ENCODE assay signal across 13 cellular contexts in genomic region chr17:81888105-81888987, GRCh38. TPM values are rescaled to one million over a fixed set of nuclear protein-coding genes. Genes with fewer than 3 reads are reported as not detected.
DNase-seq lines count a peak whose midpoint lies in the region; ATAC-seq and TF ChIP-seq lines count a peak whose summit lies in the region.
"Had no signal": no experiment of that assay in that cellular context is flagged by ENCODE, and none has a peak within 500 bp of the region (broad histone marks: within the 10 kb centered on the region; RNA-seq: fewer than 3 reads in every experiment).

No MANE protein-coding gene starts in this region.

- no peak for ATAC-seq in natural killer cell treated with Interleukin-12 subunit alpha and Interleukin-12 subunit beta and Interleukin-15 and Interleukin-18, amount 100 ng/mL, for 72 hours

- H3K27me3 Mint-ChIP-seq in Calu3 (ENCODE audit: unreplicated experiment) = no peaks in the 10 kb centered on the region
- H3K27me3 Mint-ChIP-seq in activated T-helper 2 cell treated with anti-CD3 and anti-CD28 coated beads, Interferon-gamma antibody, Interleukin-2, Interleukin-4, amounts not matched to agents 10 μg/mL and 5 μg/mL and 100 μg/mL, durations not matched to agents 14 hours and 24 hours and 36 hours (ENCODE audit: low read depth) = no peaks in the 10 kb centered on the region
- H3K27me3 Mint-ChIP-seq in natural killer cell treated with Interleukin-12 subunit alpha and Interleukin-12 subunit beta and Interleukin-15 and Interleukin-18, amount 100 ng/mL, for 72 hours = no peaks in the 10 kb centered on the region

- H3K36me3 ChIP-seq in BE2C = peaks cover 72% of the 10 kb centered on the region

- H3K4me1 Mint-ChIP-seq in Calu3 (ENCODE audit: low read depth, unreplicated experiment) = no peaks in the 10 kb centered on the region
- H3K4me1 Mint-ChIP-seq in activated T-helper 2 cell treated with anti-CD3 and anti-CD28 coated beads, Interferon-gamma antibody, Interleukin-2, Interleukin-4, amounts not matched to agents 10 μg/mL and 5 μg/mL and 100 μg/mL, durations not matched to agents 14 hours and 24 hours and 36 hours (ENCODE audit: low read depth) = peaks cover 18% of the 10 kb centered on the region
- H3K4me1 Mint-ChIP-seq in natural killer cell treated with Interleukin-12 subunit alpha and Interleukin-12 subunit beta and Interleukin-15 and Interleukin-18, amount 100 ng/mL, for 72 hours (ENCODE audit: low read depth in 2 of 2) = peaks cover 16 to 39% of the 10 kb centered on the region in 2 donors

- DNase-seq in BE2C (peak; percentile 48), Calu3 (no peak), Kasumi-1 (lab: John Stamatoyannopoulos, UW) (no peak), NCI-H187 (lab: John Stamatoyannopoulos, UW) (no peak), dedifferentiated amniotic fluid mesenchymal stem cell (ENCODE audit: extremely low spot score) (no peak)
- no peak for DNase-seq in activated T-helper 2 cell treated with anti-CD3 and anti-CD28 coated beads, Interferon-gamma antibody, Interleukin-2, Interleukin-4, amounts not matched to agents 10 μg/mL and 5 μg/mL and 100 μg/mL, durations not matched to agents 14 hours and 24 hours and 36 hours (ENCODE audit: low spot score)
- DNase-seq in natural killer cell treated with Interleukin-12 subunit alpha and Interleukin-12 subunit beta and Interleukin-15 and Interleukin-18, amount 100 ng/mL, for 72 hours (ENCODE audit: low spot score) = no peak
- no peak for DNase-seq in activated CD4-positive, CD25-positive, alpha-beta regulatory T cell treated with anti-CD3 and anti-CD28 coated beads, Interleukin-2, amount 50 U/mL, for 72 hours
- DNase-seq: NCI-H1105 treated with DMSO at 0.1 percent for 48 hours, NCI-H2227 treated with DMSO at 0.1 percent for 48 hours had no signal

- peaks cover 28% of the 10 kb centered on the region for H3K4me1 ChIP-seq in BE2C

- BruUV-seq in Calu3 (replicated peaks; lab: Mats Ljungman, UMichigan) = no TSS peak

- H3K9me3 Mint-ChIP-seq in Calu3 (ENCODE audit: low read depth, unreplicated experiment) = no peaks in the 10 kb centered on the region
- H3K9me3 Mint-ChIP-seq in activated T-helper 2 cell treated with anti-CD3 and anti-CD28 coated beads, Interferon-gamma antibody, Interleukin-2, Interleukin-4, amounts not matched to agents 10 μg/mL and 5 μg/mL and 100 μg/mL, durations not matched to agents 14 hours and 24 hours and 36 hours = no peaks in the 10 kb centered on the region
- no peaks in the 10 kb centered on the region for H3K9me3 Mint-ChIP-seq in natural killer cell treated with Interleukin-12 subunit alpha and Interleukin-12 subunit beta and Interleukin-15 and Interleukin-18, amount 100 ng/mL, for 72 hours

- no peaks in the 10 kb centered on the region for H3K27me3 ChIP-seq in BE2C
- H3K27me3 ChIP-seq: BLaER1, tibial nerve had no signal

- H3K27ac Mint-ChIP-seq in Calu3 (ENCODE audit: unreplicated experiment) = peak overlapping the region; percentile 47
- peak overlapping the region; percentile 85 for H3K27ac Mint-ChIP-seq in activated T-helper 2 cell treated with anti-CD3 and anti-CD28 coated beads, Interferon-gamma antibody, Interleukin-2, Interleukin-4, amounts not matched to agents 10 μg/mL and 5 μg/mL and 100 μg/mL, durations not matched to agents 14 hours and 24 hours and 36 hours
- peak overlapping the region; percentile 36 to 70 for H3K27ac Mint-ChIP-seq in natural killer cell treated with Interleukin-12 subunit alpha and Interleukin-12 subunit beta and Interleukin-15 and Interleukin-18, amount 100 ng/mL, for 72 hours

- peaks cover 84% of the 10 kb centered on the region for H3K36me3 Mint-ChIP-seq in Calu3 (ENCODE audit: insufficient read depth, unreplicated experiment)
- peaks cover 71% of the 10 kb centered on the region for H3K36me3 Mint-ChIP-seq in activated T-helper 2 cell treated with anti-CD3 and anti-CD28 coated beads, Interferon-gamma antibody, Interleukin-2, Interleukin-4, amounts not matched to agents 10 μg/mL and 5 μg/mL and 100 μg/mL, durations not matched to agents 14 hours and 24 hours and 36 hours (ENCODE audit: low read depth)
- H3K36me3 Mint-ChIP-seq in natural killer cell treated with Interleukin-12 subunit alpha and Interleukin-12 subunit beta and Interleukin-15 and Interleukin-18, amount 100 ng/mL, for 72 hours = peaks cover 28% of the 10 kb centered on the region

- TF ChIP-seq CTCF in BE2C (IDR thresholded peaks at IDR 0.05; ENCODE audit: low read depth, low read length) = no peak
- no peak for TF ChIP-seq CTCF in Calu3 (IDR thresholded peaks at IDR 0.05; ENCODE audit: unreplicated experiment)

- H3K4me3 ChIP-seq in BE2C (ENCODE audit: low read depth, low read length) = no peak overlapping the region
- H3K4me3 ChIP-seq: BLaER1, tibial nerve had no signal

- H3K4me3 Mint-ChIP-seq in Calu3 (ENCODE audit: low read depth, unreplicated experiment) = peak overlapping the region; percentile 92
- peak overlapping the region; percentile 71 for H3K4me3 Mint-ChIP-seq in activated T-helper 2 cell treated with anti-CD3 and anti-CD28 coated beads, Interferon-gamma antibody, Interleukin-2, Interleukin-4, amounts not matched to agents 10 μg/mL and 5 μg/mL and 100 μg/mL, durations not matched to agents 14 hours and 24 hours and 36 hours (ENCODE audit: low read depth)
- H3K4me3 Mint-ChIP-seq in natural killer cell treated with Interleukin-12 subunit alpha and Interleukin-12 subunit beta and Interleukin-15 and Interleukin-18, amount 100 ng/mL, for 72 hours = peak overlapping the region; percentile 93

- intact Hi-C loops in Calu3 (cut with micrococcal nuclease; ENCODE audit: unreplicated experiment) = no loop called here
- intact Hi-C loops in activated T-helper 2 cell treated with anti-CD3 and anti-CD28 coated beads, Interferon-gamma antibody, Interleukin-2, Interleukin-4, amounts not matched to agents 10 μg/mL and 5 μg/mL and 100 μg/mL, durations not matched to agents 14 hours and 24 hours and 36 hours (cut with micrococcal nuclease) = no loop called here

- CTCF ChIA-PET in Calu3 (lab: Charles Lee) = interaction anchor here (0.6 kb wide), 1 partner anchor 359 kb away, joined by 3 read pairs; no protein-coding TSS in a partner anchor

- no peaks in the 10 kb centered on the region for H3K9me3 ChIP-seq in BE2C
- H3K9me3 ChIP-seq: BLaER1, tibial nerve had no signal

RNA-seq across cellular contexts. Expression of gene ALYREF, which starts 3.0 kb away (rescaled TPM):
- 427 TPM for polyA plus RNA-seq in BE2C (2012; ENCODE audit: insufficient read depth, insufficient read length, low read depth)
- 118 and 122 TPM in 2 replicates for total RNA-seq in Calu3 (2022)
- 237 and 240 TPM in 2 replicates for total RNA-seq in activated T-helper 2 cell treated with anti-CD3 and anti-CD28 coated beads, Interferon-gamma antibody, Interleukin-2, Interleukin-4, amounts not matched to agents 10 μg/mL and 5 μg/mL and 100 μg/mL, durations not matched to agents 14 hours and 24 hours and 36 hours
- total RNA-seq in natural killer cell treated with Interleukin-12 subunit alpha and Interleukin-12 subunit beta and Interleukin-15 and Interleukin-18, amount 100 ng/mL, for 72 hours = 100 to 1,000 TPM; 159 to 302 TPM

RNA-seq across cellular contexts. Expression of gene ANAPC11, which starts 3.2 kb away (rescaled TPM):
- 729 TPM for polyA plus RNA-seq in BE2C (2012; ENCODE audit: insufficient read depth, insufficient read length, low read depth)
- total RNA-seq in Calu3 (2022) = 110 and 113 TPM in 2 replicates
- 108 and 119 TPM in 2 replicates for total RNA-seq in activated T-helper 2 cell treated with anti-CD3 and anti-CD28 coated beads, Interferon-gamma antibody, Interleukin-2, Interleukin-4, amounts not matched to agents 10 μg/mL and 5 μg/mL and 100 μg/mL, durations not matched to agents 14 hours and 24 hours and 36 hours
- total RNA-seq in natural killer cell treated with Interleukin-12 subunit alpha and Interleukin-12 subunit beta and Interleukin-15 and Interleukin-18, amount 100 ng/mL, for 72 hours = 100 to 1,000 TPM in 1 of 2 donors, 10 to 100 TPM in 1; 81.3 to 112 TPM

RNA-seq across cellular contexts. Expression of gene NPB, which starts 13.7 kb away (rescaled TPM):
- 3.5 TPM for polyA plus RNA-seq in BE2C (2012; ENCODE audit: insufficient read depth, insufficient read length, low read depth)
- 0.27 and 0.47 TPM in 2 replicates for total RNA-seq in Calu3 (2022)
- total RNA-seq in activated T-helper 2 cell treated with anti-CD3 and anti-CD28 coated beads, Interferon-gamma antibody, Interleukin-2, Interleukin-4, amounts not matched to agents 10 μg/mL and 5 μg/mL and 100 μg/mL, durations not matched to agents 14 hours and 24 hours and 36 hours = 0.28 and 0.39 TPM in 2 replicates
- total RNA-seq in natural killer cell treated with Interleukin-12 subunit alpha and Interleukin-12 subunit beta and Interleukin-15 and Interleukin-18, amount 100 ng/mL, for 72 hours = under 1 TPM; 0.17 to 0.50 TPM
- total RNA-seq: mesenteric fat pad had no signal

RNA-seq across cellular contexts. Expression of gene ARHGDIA, which starts 17.2 kb away (rescaled TPM):
- polyA plus RNA-seq in BE2C (2012; ENCODE audit: insufficient read depth, insufficient read length, low read depth) = 2,008 TPM
- 273 and 288 TPM in 2 replicates for total RNA-seq in Calu3 (2022)
- total RNA-seq in activated T-helper 2 cell treated with anti-CD3 and anti-CD28 coated beads, Interferon-gamma antibody, Interleukin-2, Interleukin-4, amounts not matched to agents 10 μg/mL and 5 μg/mL and 100 μg/mL, durations not matched to agents 14 hours and 24 hours and 36 hours = 713 and 715 TPM in 2 replicates
- 100 to 1,000 TPM; 874 to 929 TPM for total RNA-seq in natural killer cell treated with Interleukin-12 subunit alpha and Interleukin-12 subunit beta and Interleukin-15 and Interleukin-18, amount 100 ng/mL, for 72 hours

RNA-seq across cellular contexts. Expression of gene PCYT2, which starts 22.9 kb away (rescaled TPM):
- polyA plus RNA-seq in BE2C (2012; ENCODE audit: insufficient read depth, insufficient read length, low read depth) = 23.0 TPM
- total RNA-seq in Calu3 (2022) = 58.4 and 60.9 TPM in 2 replicates
- 51.5 and 51.7 TPM in 2 replicates for total RNA-seq in activated T-helper 2 cell treated with anti-CD3 and anti-CD28 coated beads, Interferon-gamma antibody, Interleukin-2, Interleukin-4, amounts not matched to agents 10 μg/mL and 5 μg/mL and 100 μg/mL, durations not matched to agents 14 hours and 24 hours and 36 hours
- 10 to 100 TPM; 30.4 to 36.5 TPM for total RNA-seq in natural killer cell treated with Interleukin-12 subunit alpha and Interleukin-12 subunit beta and Interleukin-15 and Interleukin-18, amount 100 ng/mL, for 72 hours
